ENCODE assay signal across 1 cellular context in the genomic region with DNA sequence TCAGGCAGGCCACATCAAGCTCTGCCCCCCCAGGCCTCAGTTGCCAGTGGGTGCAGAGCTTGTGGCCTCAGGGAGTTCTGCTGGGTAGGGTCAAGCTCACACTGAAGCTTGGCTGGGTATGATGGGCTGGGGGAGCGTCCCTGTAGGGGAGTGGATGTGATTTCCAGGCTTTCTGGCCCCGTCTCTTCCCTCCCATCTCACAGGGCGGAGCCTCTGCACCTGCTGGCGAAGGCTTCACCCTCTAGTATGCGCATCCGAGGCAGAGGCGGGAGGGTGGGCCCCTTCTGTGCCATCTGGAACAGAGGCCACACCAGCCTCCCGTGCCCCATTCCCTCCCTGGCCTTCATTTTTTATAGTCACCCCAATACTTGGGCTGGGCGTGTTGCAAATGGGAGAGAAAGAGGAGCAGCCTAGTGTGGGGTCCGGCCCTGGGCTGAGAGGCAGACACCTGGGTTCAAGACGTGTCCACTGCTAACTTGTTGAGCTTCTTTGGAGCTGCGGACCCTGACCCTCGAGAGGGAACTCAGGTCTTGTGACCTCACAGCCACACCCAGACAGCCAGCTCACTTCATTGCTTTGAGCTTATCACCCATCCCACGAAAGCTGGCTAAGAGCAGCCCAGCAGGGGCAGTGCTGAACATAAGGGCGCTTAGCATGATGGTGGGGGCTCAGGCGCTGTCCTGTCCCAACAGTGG.
TF ChIP-seq lines count a peak whose summit lies in the region.

No MANE protein-coding gene starts in this region.

TF ChIP-seq in HCT116, 20 proteins besides CTCF, POLR2A, EP300 and RAD21 (continued from another document):
- TF ChIP-seq, protein P1, sequence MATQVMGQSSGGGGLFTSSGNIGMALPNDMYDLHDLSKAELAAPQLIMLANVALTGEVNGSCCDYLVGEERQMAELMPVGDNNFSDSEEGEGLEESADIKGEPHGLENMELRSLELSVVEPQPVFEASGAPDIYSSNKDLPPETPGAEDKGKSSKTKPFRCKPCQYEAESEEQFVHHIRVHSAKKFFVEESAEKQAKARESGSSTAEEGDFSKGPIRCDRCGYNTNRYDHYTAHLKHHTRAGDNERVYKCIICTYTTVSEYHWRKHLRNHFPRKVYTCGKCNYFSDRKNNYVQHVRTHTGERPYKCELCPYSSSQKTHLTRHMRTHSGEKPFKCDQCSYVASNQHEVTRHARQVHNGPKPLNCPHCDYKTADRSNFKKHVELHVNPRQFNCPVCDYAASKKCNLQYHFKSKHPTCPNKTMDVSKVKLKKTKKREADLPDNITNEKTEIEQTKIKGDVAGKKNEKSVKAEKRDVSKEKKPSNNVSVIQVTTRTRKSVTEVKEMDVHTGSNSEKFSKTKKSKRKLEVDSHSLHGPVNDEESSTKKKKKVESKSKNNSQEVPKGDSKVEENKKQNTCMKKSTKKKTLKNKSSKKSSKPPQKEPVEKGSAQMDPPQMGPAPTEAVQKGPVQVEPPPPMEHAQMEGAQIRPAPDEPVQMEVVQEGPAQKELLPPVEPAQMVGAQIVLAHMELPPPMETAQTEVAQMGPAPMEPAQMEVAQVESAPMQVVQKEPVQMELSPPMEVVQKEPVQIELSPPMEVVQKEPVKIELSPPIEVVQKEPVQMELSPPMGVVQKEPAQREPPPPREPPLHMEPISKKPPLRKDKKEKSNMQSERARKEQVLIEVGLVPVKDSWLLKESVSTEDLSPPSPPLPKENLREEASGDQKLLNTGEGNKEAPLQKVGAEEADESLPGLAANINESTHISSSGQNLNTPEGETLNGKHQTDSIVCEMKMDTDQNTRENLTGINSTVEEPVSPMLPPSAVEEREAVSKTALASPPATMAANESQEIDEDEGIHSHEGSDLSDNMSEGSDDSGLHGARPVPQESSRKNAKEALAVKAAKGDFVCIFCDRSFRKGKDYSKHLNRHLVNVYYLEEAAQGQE (IDR thresholded peaks at IDR 0.05; ENCODE audit: low read depth) = no peak
- no peak for TF ChIP-seq SP1 (IDR thresholded peaks at IDR 0.05; ENCODE audit: low read depth)
- TF ChIP-seq, protein P2, sequence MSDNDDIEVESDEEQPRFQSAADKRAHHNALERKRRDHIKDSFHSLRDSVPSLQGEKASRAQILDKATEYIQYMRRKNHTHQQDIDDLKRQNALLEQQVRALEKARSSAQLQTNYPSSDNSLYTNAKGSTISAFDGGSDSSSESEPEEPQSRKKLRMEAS (IDR thresholded peaks at IDR 0.05) = no peak
- TF ChIP-seq EZH2phosphoT487 (IDR thresholded peaks at IDR 0.05; ENCODE audit: borderline replicate concordance) = no peak
- no peak for TF ChIP-seq JUND (IDR thresholded peaks at IDR 0.05)
- TF ChIP-seq CBX3 (IDR thresholded peaks at IDR 0.05; ENCODE audit: low read depth) = no peak
- TF ChIP-seq SRF (IDR thresholded peaks at IDR 0.05; ENCODE audit: low read depth) = no peak
- TF ChIP-seq TCF7L2 (IDR thresholded peaks at IDR 0.05; ENCODE audit: borderline replicate concordance, extremely low read depth, insufficient read depth, insufficient read length) = no peak
- TF ChIP-seq POLR2AphosphoS5 (IDR thresholded peaks at IDR 0.05; ENCODE audit: low read depth, low read length) = no peak
- no peak for TF ChIP-seq EZH2 (IDR thresholded peaks at IDR 0.05)
- TF ChIP-seq SIN3A (IDR thresholded peaks at IDR 0.05; ENCODE audit: low read depth) = no peak
- TF ChIP-seq CEBPB (IDR thresholded peaks at IDR 0.05; ENCODE audit: low read depth) = no peak
